ENCODE assay signal across 8 cellular contexts in genomic region chr4:107718351-107718965, GRCh38. TPM values are rescaled to one million over a fixed set of nuclear protein-coding genes. Genes with fewer than 3 reads are reported as not detected.
DNase-seq lines count a peak whose midpoint lies in the region; ATAC-seq and TF ChIP-seq lines count a peak whose summit lies in the region.

No MANE protein-coding gene starts in this region.

- no peak overlapping the region for H3K9ac ChIP-seq in DND-41 (ENCODE audit: low read depth, low read length)

- H3K27ac ChIP-seq in DND-41 (ENCODE audit: low read length), result no peak overlapping the region

- no peak for TF ChIP-seq CTCF in DND-41 (IDR thresholded peaks at IDR 0.05; ENCODE audit: borderline replicate concordance, extremely low read depth, low read length, poor library complexity, severe bottlenecking)
- TF ChIP-seq CTCF in natural killer cell (IDR thresholded peaks at IDR 0.05), result no peak

- H3K4me3 ChIP-seq in DND-41 (ENCODE audit: low read depth in 1 of 2, low read length in 2 of 2), result peak overlapping the region in 1 of 2 experiments; percentile 93; a peak in 1 of 4 replicates

- H4K20me1 ChIP-seq in DND-41 (ENCODE audit: insufficient read depth, low read length), result no peaks in the 10 kb centered on the region

- no peak overlapping the region for H3K27ac Mint-ChIP-seq in activated naive CD8-positive, alpha-beta T cell treated with anti-CD3 and anti-CD28 coated beads for 36 hours
- no peak overlapping the region for H3K27ac Mint-ChIP-seq in natural killer cell

- DNase-seq in DND-41, result no peak
- DNase-seq in activated naive CD8-positive, alpha-beta T cell treated with anti-CD3 and anti-CD28 coated beads for 36 hours, result no peak
- DNase-seq in natural killer cell, result no peak
- no peak for DNase-seq in nucleus accumbens (lab: John Stamatoyannopoulos, UW)
- DNase-seq in Kasumi-1 (lab: John Stamatoyannopoulos, UW), result no peak
- DNase-seq in sciatic nerve (ENCODE audit: low spot score), result no peak

- H2AFZ ChIP-seq in DND-41 (ENCODE audit: low read depth, low read length), result no peak overlapping the region

- no peaks in the 10 kb centered on the region for H3K9me3 Mint-ChIP-seq in activated naive CD8-positive, alpha-beta T cell treated with anti-CD3 and anti-CD28 coated beads for 36 hours
- no peaks in the 10 kb centered on the region for H3K9me3 Mint-ChIP-seq in natural killer cell

- H3K27me3 Mint-ChIP-seq in activated naive CD8-positive, alpha-beta T cell treated with anti-CD3 and anti-CD28 coated beads for 36 hours, result no peaks in the 10 kb centered on the region
- H3K27me3 Mint-ChIP-seq in natural killer cell (ENCODE audit: low read depth in 2 of 2), result no peaks in the 10 kb centered on the region

- peaks cover 5% of the 10 kb centered on the region; the same call in 1 of the 2 replicates for H3K79me2 ChIP-seq in DND-41 (ENCODE audit: insufficient read depth, low read length)

- intact Hi-C loops in natural killer cell (cut with micrococcal nuclease) (no loop called here), sciatic nerve (cut with DNase I) (no loop called here)

- peak overlapping the region; percentile 85 for H3K4me2 ChIP-seq in DND-41 (ENCODE audit: insufficient read depth, low read length)

- H3K27me3 ChIP-seq in DND-41 (ENCODE audit: insufficient read depth, low read length, poor library complexity), result no peaks in the 10 kb centered on the region

- H3K36me3 Mint-ChIP-seq in activated naive CD8-positive, alpha-beta T cell treated with anti-CD3 and anti-CD28 coated beads for 36 hours, result peaks cover 7% of the 10 kb centered on the region
- H3K36me3 Mint-ChIP-seq in natural killer cell, result no peaks in the 10 kb centered on the region

- no peak for ATAC-seq in DND-41 (ENCODE audit: insufficient read depth, low read depth)
- ATAC-seq in GM19438 (IDR thresholded peaks at IDR 0.05; ENCODE audit: low read depth, unreplicated experiment), result peak; percentile 20
- peak; percentile 31 for ATAC-seq in HG03457 (IDR thresholded peaks at IDR 0.05; ENCODE audit: unreplicated experiment)
- no peak for ATAC-seq in natural killer cell
- ATAC-seq in sciatic nerve, result no peak

- H3K9me3 ChIP-seq in DND-41 (ENCODE audit: insufficient read depth, low read length, severe bottlenecking), result no peaks in the 10 kb centered on the region

- peak overlapping the region; percentile 92 for H3K4me3 Mint-ChIP-seq in activated naive CD8-positive, alpha-beta T cell treated with anti-CD3 and anti-CD28 coated beads for 36 hours
- H3K4me3 Mint-ChIP-seq in natural killer cell, result peak overlapping the region; percentile 97

- no peaks in the 10 kb centered on the region; the same call in 1 of the 2 replicates for H3K36me3 ChIP-seq in DND-41 (ENCODE audit: insufficient read depth, low read length)

- H3K4me1 Mint-ChIP-seq in activated naive CD8-positive, alpha-beta T cell treated with anti-CD3 and anti-CD28 coated beads for 36 hours, result peaks cover 34% of the 10 kb centered on the region
- peaks cover 29 to 37% of the 10 kb centered on the region in 2 donors for H3K4me1 Mint-ChIP-seq in natural killer cell

- peaks cover 28% of the 10 kb centered on the region for H3K4me1 ChIP-seq in DND-41 (ENCODE audit: insufficient read depth, low read length)

RNA-seq across cellular contexts. Expression of gene PAPSS1, which starts 1.6 kb away (rescaled TPM):
- total RNA-seq in activated naive CD8-positive, alpha-beta T cell treated with anti-CD3 and anti-CD28 coated beads for 36 hours, result 10 to 100 TPM; 26.3 to 26.6 TPM
- 10 to 100 TPM; 10.2 to 21.3 (median 12.9) TPM for total RNA-seq in natural killer cell
- total RNA-seq in sciatic nerve, result 52.9 TPM

Comparison
In these comparisons a context has a peak if more than half of its experiments do, and no peak if none do; other contexts are left out.
1. ATAC-seq: peak in GM19438 (single experiment) and HG03457 (single experiment); none in DND-41 (single experiment), natural killer cell (0 of 3) and sciatic nerve (single experiment).